In the genomic region with DNA sequence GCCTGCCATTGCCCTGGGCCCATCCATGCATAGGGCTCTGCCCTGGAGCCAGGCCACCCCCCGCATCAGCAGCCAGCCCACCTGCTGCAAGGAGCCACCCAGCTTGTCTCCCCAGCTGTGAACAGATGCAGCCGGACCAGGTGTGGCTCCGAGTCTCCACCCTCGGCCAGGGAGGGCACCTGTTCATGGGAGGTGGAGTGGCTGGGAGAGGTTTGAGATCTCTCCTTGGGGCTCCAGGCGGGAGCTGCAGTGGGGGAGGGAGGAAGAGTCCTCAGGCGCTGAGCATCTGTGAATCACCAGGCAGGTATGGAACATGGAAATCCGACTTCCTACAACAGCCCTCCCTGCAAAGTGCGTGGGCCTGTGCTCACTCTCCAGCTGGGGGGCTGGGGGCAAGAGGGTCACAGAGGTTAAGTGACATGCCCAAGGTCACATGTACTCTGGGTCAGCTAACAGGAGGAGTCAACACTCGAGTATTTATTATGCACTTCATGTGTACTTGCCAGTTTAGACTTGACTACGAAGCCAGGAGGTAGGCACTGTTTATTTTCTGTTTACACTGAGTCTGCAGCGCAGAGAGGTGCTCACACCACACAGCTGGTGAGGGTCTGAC, we compare ENCODE assay signal across 13 cellular contexts. TPM values are rescaled to one million over a fixed set of nuclear protein-coding genes. Genes with fewer than 3 reads are reported as not detected.
DNase-seq lines count a peak whose midpoint lies in the region; ATAC-seq and TF ChIP-seq lines count a peak whose summit lies in the region.
"Had no signal": no experiment of that assay in that cellular context is flagged by ENCODE, and none has a peak within 500 bp of the region (broad histone marks: within the 10 kb centered on the region; RNA-seq: fewer than 3 reads in every experiment).

No MANE protein-coding gene starts in this region.

- no peaks in the 10 kb centered on the region for H3K9me3 ChIP-seq in T-helper 17 cell (ENCODE audit: control insufficient read depth, low read length, poor library complexity, severe bottlenecking)
- H3K9me3 ChIP-seq: Peyer's patch, tibial nerve had no signal

- DNase-seq in A172 (ENCODE audit: low spot score) (peak; percentile 46), HPDE6-E6E7 (ENCODE audit: extremely low spot score) (peak; percentile 91), islet precursor cell (peak; percentile 92), D341Med (ENCODE audit: low spot score) (no peak), AG08395 (ENCODE audit: low spot score) (no peak), T-helper 17 cell (no peak)
- DNase-seq: activated CD4-positive, alpha-beta T cell treated with anti-CD3 and anti-CD28 coated beads, Interleukin-2, amount 50 U/mL, for 4 hours; natural killer cell; stimulated activated CD4-positive, alpha-beta T cell treated with anti-CD3 and anti-CD28 coated beads, Interleukin-4, amount 100 ng/mL, for 4 hours had no signal

- H3K27ac Mint-ChIP-seq in T-helper 17 cell, result no peak overlapping the region
- H3K27ac Mint-ChIP-seq: natural killer cell had no signal

- H3K4me1 Mint-ChIP-seq in T-helper 17 cell, result peaks cover 4% of the 10 kb centered on the region
- H3K4me1 Mint-ChIP-seq: natural killer cell had no signal

- H3K36me3 Mint-ChIP-seq in T-helper 17 cell (ENCODE audit: low read depth), result no peaks in the 10 kb centered on the region
- H3K36me3 Mint-ChIP-seq: natural killer cell had no signal

- no peak overlapping the region for H3K4me3 Mint-ChIP-seq in T-helper 17 cell
- H3K4me3 Mint-ChIP-seq: natural killer cell had no signal

- ATAC-seq in SK-N-SH treated with all-trans-retinoic acid at 6 μM for 48 hours (peak; percentile 48), T-helper 17 cell (no peak), HG03457 (IDR thresholded peaks at IDR 0.05; ENCODE audit: unreplicated experiment) (no peak)
- ATAC-seq: natural killer cell had no signal

- H3K27me3 Mint-ChIP-seq in T-helper 17 cell, result peaks cover 18% of the 10 kb centered on the region

TF ChIP-seq in SK-N-SH treated with all-trans-retinoic acid at 6 μM for 48 hours, 23 proteins besides CTCF, POLR2A, EP300 and RAD21:
- TF ChIP-seq, protein P1, sequence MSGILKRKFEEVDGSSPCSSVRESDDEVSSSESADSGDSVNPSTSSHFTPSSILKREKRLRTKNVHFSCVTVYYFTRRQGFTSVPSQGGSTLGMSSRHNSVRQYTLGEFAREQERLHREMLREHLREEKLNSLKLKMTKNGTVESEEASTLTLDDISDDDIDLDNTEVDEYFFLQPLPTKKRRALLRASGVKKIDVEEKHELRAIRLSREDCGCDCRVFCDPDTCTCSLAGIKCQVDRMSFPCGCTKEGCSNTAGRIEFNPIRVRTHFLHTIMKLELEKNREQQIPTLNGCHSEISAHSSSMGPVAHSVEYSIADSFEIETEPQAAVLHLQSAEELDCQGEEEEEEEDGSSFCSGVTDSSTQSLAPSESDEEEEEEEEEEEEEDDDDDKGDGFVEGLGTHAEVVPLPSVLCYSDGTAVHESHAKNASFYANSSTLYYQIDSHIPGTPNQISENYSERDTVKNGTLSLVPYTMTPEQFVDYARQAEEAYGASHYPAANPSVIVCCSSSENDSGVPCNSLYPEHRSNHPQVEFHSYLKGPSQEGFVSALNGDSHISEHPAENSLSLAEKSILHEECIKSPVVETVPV (CRISPR knock-in tag; IDR thresholded peaks at IDR 0.05), result no peak
- TF ChIP-seq RARB (CRISPR knock-in tag; IDR thresholded peaks at IDR 0.05), result no peak
TF ChIP-seq in SK-N-SH treated with all-trans-retinoic acid at 6 μM for 48 hours: peak in this region for 0.

RNA-seq across cellular contexts. Expression of a gene that starts 4.8 kb away (rescaled TPM):
- total RNA-seq in A172 (2014; rRNA removed; shearing (Covaris generic)), result not detected in 2 replicates
- total RNA-seq in T-helper 17 cell, result not detected
- total RNA-seq: natural killer cell had no signal

RNA-seq across cellular contexts. Expression of a gene that starts 8.5 kb away (rescaled TPM):
- 6.5 and 7.7 TPM in 2 replicates for total RNA-seq in A172 (2014; rRNA removed; shearing (Covaris generic))
- total RNA-seq in T-helper 17 cell, result 10 to 100 TPM; 47.9 to 53.5 TPM

RNA-seq across cellular contexts. Expression of a gene that starts 21.3 kb away (rescaled TPM):
- 0.05 and 0.10 TPM in 2 replicates for total RNA-seq in A172 (2014; rRNA removed; shearing (Covaris generic))
- 100 to 1,000 TPM; 179 to 212 TPM for total RNA-seq in T-helper 17 cell

RNA-seq across cellular contexts. Expression of a gene that starts 51.7 kb away (rescaled TPM):
- total RNA-seq in A172 (2014; rRNA removed; shearing (Covaris generic)), result 23.1 and 27.9 TPM in 2 replicates
- total RNA-seq in T-helper 17 cell, result 10 to 100 TPM; 17.6 to 18.5 TPM

RNA-seq across cellular contexts. Expression of a gene that starts 58.8 kb away (rescaled TPM):
- 0.05 TPM in 1 of 2 replicates, not detected in the other for total RNA-seq in A172 (2014; rRNA removed; shearing (Covaris generic))
- total RNA-seq in T-helper 17 cell, result 10 to 100 TPM; 30.0 to 39.3 TPM

Comparison
In these comparisons a context has a peak if more than half of its experiments do, and no peak if none do; other contexts are left out.
1. DNase-seq: peak in A172 (single experiment), HPDE6-E6E7 (single experiment) and islet precursor cell (single experiment); none in D341Med (single experiment), AG08395 (single experiment) and T-helper 17 cell (0 of 3).
2. RNA of a gene that starts 21.3 kb away (total RNA-seq): 179 to 212 TPM in T-helper 17 cell; 0.05 to 0.10 TPM in A172; every median in the first group is over 100 times any median in the second.